Comparison of ENCODE assay signal across 8 cellular contexts in genomic region chr9:128066713-128067621, GRCh38. TPM values are rescaled to one million over a fixed set of nuclear protein-coding genes. Genes with fewer than 3 reads are reported as not detected.
DNase-seq lines count a peak whose midpoint lies in the region; ATAC-seq and TF ChIP-seq lines count a peak whose summit lies in the region.

NAIF1 (minus strand) TSS chr9:128067320; CDS start chr9:128067101, 219 bp downstream.

- intact Hi-C loops in activated CD4-positive, alpha-beta T cell treated with anti-CD3 and anti-CD28 coated beads, Interleukin-2, amount 10 ng/mL, durations not matched to agents 24 days and 14 days (cut with micrococcal nuclease) = loop anchor here (1.0 to 10.0 kb wide), 6 partner anchors 27 to 1110 kb away; partner anchors contain the start of genes CDK9, IER5L and TOR2A
- intact Hi-C loops in colonic mucosa (cut with DNase I) = no loop called here
- intact Hi-C loops in left colon (cut with DNase I, micrococcal nuclease) = no loop called here

- peaks cover 5% of the 10 kb centered on the region; the same call in 1 of the 2 replicates for H3K36me3 ChIP-seq in BE2C
- H3K36me3 ChIP-seq in colonic mucosa = no peaks in the 10 kb centered on the region

- no peaks in the 10 kb centered on the region for H3K27me3 Mint-ChIP-seq in activated CD4-positive, alpha-beta T cell treated with anti-CD3 and anti-CD28 coated beads, Interleukin-2, amount 10 ng/mL, durations not matched to agents 24 days and 14 days

- peak within 1 kb of the TSS; percentile 100 for H3K27ac ChIP-seq in colonic mucosa

- peaks cover 43% of the 10 kb centered on the region for H3K4me1 Mint-ChIP-seq in activated CD4-positive, alpha-beta T cell treated with anti-CD3 and anti-CD28 coated beads, Interleukin-2, amount 10 ng/mL, durations not matched to agents 24 days and 14 days

- H3K36me3 Mint-ChIP-seq in activated CD4-positive, alpha-beta T cell treated with anti-CD3 and anti-CD28 coated beads, Interleukin-2, amount 10 ng/mL, durations not matched to agents 24 days and 14 days (ENCODE audit: low read depth) = peaks cover 20% of the 10 kb centered on the region

- DNase-seq in BE2C (peak; percentile 97), GM19240 (ENCODE audit: insufficient read length, low spot score) (peak; percentile 83), NCI-H526 (lab: John Stamatoyannopoulos, UW) (peak; percentile 95 to 97), colonic mucosa (peak; percentile 97), left colon (peak; percentile 96 to 98)
- peak; percentile 99 for DNase-seq in activated CD4-positive, alpha-beta T cell treated with anti-CD3 and anti-CD28 coated beads, Interleukin-2, amount 10 ng/mL, durations not matched to agents 24 days and 14 days
- DNase-seq in stimulated activated CD4-positive, alpha-beta T cell treated with anti-CD3 and anti-CD28 coated beads, Interleukin-1b, Interleukin-23, amount 100 ng/mL, for 48 hours = peak; percentile 97

- H3K27ac Mint-ChIP-seq in activated CD4-positive, alpha-beta T cell treated with anti-CD3 and anti-CD28 coated beads, Interleukin-2, amount 10 ng/mL, durations not matched to agents 24 days and 14 days = peak within 1 kb of the TSS; percentile 82

- ATAC-seq in HG03460 (IDR thresholded peaks at IDR 0.05; ENCODE audit: unreplicated experiment) = peak; percentile 54
- peak; percentile 71 for ATAC-seq in left colon

- H3K4me3 Mint-ChIP-seq in activated CD4-positive, alpha-beta T cell treated with anti-CD3 and anti-CD28 coated beads, Interleukin-2, amount 10 ng/mL, durations not matched to agents 24 days and 14 days = peak within 1 kb of the TSS; percentile 93

- H3K4me3 ChIP-seq in BE2C (ENCODE audit: low read depth, low read length) (peak within 1 kb of the TSS; percentile 97), colonic mucosa (peak within 1 kb of the TSS; percentile 96)

- H3K4me1 ChIP-seq in BE2C = peaks cover 9% of the 10 kb centered on the region
- peaks cover 25% of the 10 kb centered on the region for H3K4me1 ChIP-seq in colonic mucosa

- H3K27me3 ChIP-seq in BE2C = no peaks in the 10 kb centered on the region
- H3K27me3 ChIP-seq in colonic mucosa = no peaks in the 10 kb centered on the region

- H3K9me3 ChIP-seq in BE2C = no peaks in the 10 kb centered on the region
- no peaks in the 10 kb centered on the region for H3K9me3 ChIP-seq in colonic mucosa

- TF ChIP-seq CTCF in BE2C (IDR thresholded peaks at IDR 0.05; ENCODE audit: low read depth, low read length) = no peak
- TF ChIP-seq CTCF in colonic mucosa (IDR thresholded peaks at IDR 0.05) = no peak

- H3K9ac ChIP-seq in colonic mucosa (ENCODE audit: low read depth in 2 of 2, low read length in 2 of 2) = peak within 1 kb of the TSS; percentile 79 to 98

- no peaks in the 10 kb centered on the region for H3K9me3 Mint-ChIP-seq in activated CD4-positive, alpha-beta T cell treated with anti-CD3 and anti-CD28 coated beads, Interleukin-2, amount 10 ng/mL, durations not matched to agents 24 days and 14 days

RNA-seq across cellular contexts. Expression of gene NAIF1, which starts in this region (rescaled TPM):
- polyA plus RNA-seq in BE2C (2012; ENCODE audit: insufficient read depth, insufficient read length, low read depth) = 10.3 TPM
- 9.6 and 11.1 TPM in 2 replicates for total RNA-seq in activated CD4-positive, alpha-beta T cell treated with anti-CD3 and anti-CD28 coated beads, Interleukin-2, amount 10 ng/mL, durations not matched to agents 24 days and 14 days
- total RNA-seq in colonic mucosa (10 to 100 TPM; 10.8 to 11.6 TPM), left colon (10 to 100 TPM in 1 of 2 donors, 1 to 10 TPM in 1; 10.0 to 10.5 TPM)

Comparison
In these comparisons a context has a peak if more than half of its experiments do, and no peak if none do; other contexts are left out.
1. Peak in every context shown above with its lines: DNase-seq, ATAC-seq, H3K4me3 ChIP-seq and H3K27ac ChIP-seq.